ENCODE assay signal across 23 cellular contexts in the genomic region with DNA sequence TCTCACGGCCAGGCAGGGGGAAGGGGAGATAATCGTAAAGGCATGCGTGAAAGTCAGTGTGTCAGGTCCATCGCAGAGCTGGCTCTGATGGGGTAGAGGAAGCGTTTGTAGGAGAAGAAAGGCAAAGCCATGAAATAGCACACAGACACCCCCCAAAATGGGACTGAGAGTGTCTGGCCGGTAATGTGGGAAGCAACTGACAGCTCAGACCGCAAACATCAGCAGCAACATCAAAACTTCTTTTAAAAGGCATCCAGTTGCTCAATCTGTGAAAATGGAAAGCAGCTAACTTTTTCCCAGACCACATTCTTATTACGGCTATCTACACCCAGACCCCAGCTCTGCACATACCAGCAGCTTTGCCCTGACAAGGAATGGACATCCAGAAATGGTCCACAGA.
DNase-seq lines count a peak whose midpoint lies in the region; FAIRE-seq and TF ChIP-seq lines count a peak whose summit lies in the region.
"Had no signal": no experiment of that assay in that cellular context is flagged by ENCODE, and none has a peak within 500 bp of the region (broad histone marks: within the 10 kb centered on the region; RNA-seq: fewer than 3 reads in every experiment).

No MANE protein-coding gene starts in this region.

- H3K9me2 ChIP-seq in GM23248 (ENCODE audit: insufficient read depth): no peaks in the 10 kb centered on the region

- no peaks in the 10 kb centered on the region for H3F3A ChIP-seq in GM23248 (ENCODE audit: insufficient read depth)

- H3K4me1 ChIP-seq in GM23248 (ENCODE audit: insufficient read depth): no peaks in the 10 kb centered on the region
- H3K4me1 ChIP-seq in osteoblast (ENCODE audit: insufficient read depth, low read length): no peaks in the 10 kb centered on the region
- no peaks in the 10 kb centered on the region for H3K4me1 ChIP-seq in BE2C
- H3K4me1 ChIP-seq: stomach, upper lobe of left lung had no signal

- H3K9me3 ChIP-seq in GM23248 (ENCODE audit: low read depth) (no peaks in the 10 kb centered on the region), osteoblast (ENCODE audit: low read depth, low read length) (no peaks in the 10 kb centered on the region), BE2C (no peaks in the 10 kb centered on the region)
- H3K9me3 ChIP-seq: stomach, upper lobe of left lung had no signal

- H3K27ac ChIP-seq in GM23248: no peak overlapping the region
- no peak overlapping the region for H3K27ac ChIP-seq in osteoblast (ENCODE audit: low read depth, low read length)
- H3K27ac ChIP-seq: stomach, upper lobe of left lung had no signal

- H3K27me3 ChIP-seq in GM23248 (replicated peaks; ENCODE audit: insufficient read depth) (no peaks in the 10 kb centered on the region), osteoblast (ENCODE audit: insufficient read depth, low read length) (peaks cover 12% of the 10 kb centered on the region), BE2C (no peaks in the 10 kb centered on the region)
- H3K27me3 ChIP-seq: upper lobe of left lung had no signal

- H4K20me1 ChIP-seq in GM23248 (ENCODE audit: insufficient read depth): no peaks in the 10 kb centered on the region
- H4K20me1 ChIP-seq in osteoblast (ENCODE audit: insufficient read depth, low read length): no peaks in the 10 kb centered on the region

- H3K4me3 ChIP-seq in GM23248 (no peak overlapping the region), fibroblast of mammary gland (ENCODE audit: control insufficient read depth, low read depth, low read length) (no peak overlapping the region), osteoblast (ENCODE audit: insufficient read depth, low read length) (no peak overlapping the region), BE2C (ENCODE audit: low read depth, low read length) (no peak overlapping the region)
- H3K4me3 ChIP-seq: stomach, upper lobe of left lung had no signal

- H3K9ac ChIP-seq in GM23248: no peak overlapping the region

- H3K4me2 ChIP-seq in GM23248 (ENCODE audit: unreplicated experiment) (peak overlapping the region; percentile 8), osteoblast (ENCODE audit: insufficient read depth, low read length) (no peak overlapping the region)

- in situ Hi-C loops in GM23248 (cut with MboI): no loop called here

- TF ChIP-seq CTCF in fibroblast of mammary gland (conservative IDR thresholded peaks at IDR 0.05; ENCODE audit: control insufficient read depth, insufficient read depth, low read depth, low read length) (no peak), osteoblast (IDR thresholded peaks at IDR 0.05; ENCODE audit: extremely low read depth, low read depth, low read length) (no peak), BE2C (IDR thresholded peaks at IDR 0.05; ENCODE audit: low read depth, low read length) (no peak)

- peak; percentile 35 for DNase-seq in GM23248
- peak; percentile 51 for DNase-seq in OCI-M1 (lab: John Stamatoyannopoulos, UW)
- DNase-seq in fibroblast of mammary gland (ENCODE audit: low read depth): peak; percentile 56
- DNase-seq in osteoblast (ENCODE audit: insufficient read length, low spot score, missing footprints): no peak
- DNase-seq in mesenteric fat pad (ENCODE audit: low spot score): no peak
- DNase-seq in BE2C: no peak
- no peak for DNase-seq in HTR-8/SVneo (ENCODE audit: insufficient read length, low spot score)
- DNase-seq: activated CD4-positive, alpha-beta T cell treated with anti-CD3 and anti-CD28 coated beads, Interleukin-2, amount 10 ng/mL, durations not matched to agents 7 days and 5 days; activated CD8-positive, alpha-beta memory T cell treated with anti-CD3 and anti-CD28 coated beads, Interleukin-2, amount 50 U/mL, for 48 hours; activated effector memory CD4-positive, alpha-beta T cell treated with Interleukin-2 at 50 U/mL for 16 hours; activated naive CD8-positive, alpha-beta T cell treated with anti-CD3 and anti-CD28 coated beads, Interleukin-2, amount 50 U/mL, for 24 hours; effector memory CD8-positive, alpha-beta T cell; H9; hippocampal formation; mammary epithelial cell; naive thymus-derived CD8-positive, alpha-beta T cell; NCI-H187 treated with DMSO at 0.1 percent for 48 hours; small intestine; stimulated activated CD4-positive, alpha-beta T cell treated with anti-CD3 and anti-CD28 coated beads, Interleukin-4, amount 100 ng/mL, for 1 hour; stomach; T-cell; upper lobe of left lung had no signal

- no peak for FAIRE-seq in HTR-8/SVneo (lab: Jason Lieb, UNC)
- FAIRE-seq: GM19239, small intestine had no signal

- H3K36me3 ChIP-seq in GM23248 (ENCODE audit: low read depth) (no peaks in the 10 kb centered on the region), osteoblast (ENCODE audit: insufficient read depth, low read length) (no peaks in the 10 kb centered on the region), BE2C (no peaks in the 10 kb centered on the region)
- H3K36me3 ChIP-seq: stomach, upper lobe of left lung had no signal

- WGBS in GM23248 (ENCODE audit: low coverage in 1 of 2, low lambda C conversion rate in 2 of 2, missing lambda C conversion rate in 2 of 2), 2 experiments: 12% methylated on average over 8 of the region's 8 CpGs

- H3K79me2 ChIP-seq in GM23248 (ENCODE audit: insufficient read depth): no peaks in the 10 kb centered on the region
- no peaks in the 10 kb centered on the region for H3K79me2 ChIP-seq in osteoblast (ENCODE audit: insufficient read depth, low read length)

- peak overlapping the region; percentile 42; the same call in 1 of the 2 replicates for H2AFZ ChIP-seq in GM23248
- H2AFZ ChIP-seq in osteoblast (ENCODE audit: low read length): peak overlapping the region; percentile 11

Comparison
In these comparisons a context has a peak if more than half of its experiments do, and no peak if none do; other contexts are left out.
1. DNase-seq: peak in GM23248 (single experiment), OCI-M1 (single experiment) and fibroblast of mammary gland (single experiment); none in osteoblast (single experiment), mesenteric fat pad (single experiment), BE2C (single experiment) and HTR-8/SVneo (single experiment).